In genomic region chr9:130446111-130446861, GRCh38 we compare ENCODE assay signal across 8 cellular contexts. TPM values are rescaled to one million over a fixed set of nuclear protein-coding genes. Genes with fewer than 3 reads are reported as not detected.
DNase-seq lines count a peak whose midpoint lies in the region; ATAC-seq and TF ChIP-seq lines count a peak whose summit lies in the region.

No MANE protein-coding gene starts in this region.

- H3K27me3 Mint-ChIP-seq in naive thymus-derived CD8-positive, alpha-beta T cell, result peaks cover 8 to 70% (median 41%) of the 10 kb centered on the region in 5 donors

- TF ChIP-seq CTCF in RWPE2 (IDR thresholded peaks at IDR 0.05; ENCODE audit: poor library complexity, severe bottlenecking) (no peak), fibroblast of lung (conservative IDR thresholded peaks at IDR 0.05 in 1 of 2, IDR thresholded peaks at IDR 0.05 in 1 of 2; ENCODE audit: low read depth in 1 of 2, low read length in 2 of 2) (no peak)

- peaks cover 23% of the 10 kb centered on the region for H3K4me1 ChIP-seq in RWPE2 (ENCODE audit: insufficient read depth, poor library complexity, severe bottlenecking)
- peaks cover 5% of the 10 kb centered on the region for H3K4me1 ChIP-seq in fibroblast of lung (ENCODE audit: control insufficient read depth, extremely low read depth, insufficient read depth, low read length)

- H3K4me1 Mint-ChIP-seq in naive thymus-derived CD8-positive, alpha-beta T cell, result peaks cover 0 to 2% (median 2%) of the 10 kb centered on the region in 4 donors

- H4K20me1 ChIP-seq in fibroblast of lung (ENCODE audit: control insufficient read depth, extremely low read depth, insufficient read depth, low read length), result no peaks in the 10 kb centered on the region

- H3K9me3 Mint-ChIP-seq in naive thymus-derived CD8-positive, alpha-beta T cell, result peaks cover 0 to 11% (median 9%) of the 10 kb centered on the region in 9 donors

- peak overlapping the region; percentile 32 to 82 (median 64) for H3K4me3 Mint-ChIP-seq in naive thymus-derived CD8-positive, alpha-beta T cell

- no peaks in the 10 kb centered on the region for H3K79me2 ChIP-seq in fibroblast of lung (ENCODE audit: control insufficient read depth, insufficient read depth, low read length)

- H3K36me3 ChIP-seq in RWPE2 (ENCODE audit: low read depth) (no peaks in the 10 kb centered on the region), fibroblast of lung (ENCODE audit: control insufficient read depth, insufficient read depth, low read length) (no peaks in the 10 kb centered on the region)

- no peak overlapping the region for H3K27ac Mint-ChIP-seq in naive thymus-derived CD8-positive, alpha-beta T cell

- H3K9ac ChIP-seq in fibroblast of lung (ENCODE audit: insufficient read depth, low read length), result peak overlapping the region; percentile 23

- H3K4me2 ChIP-seq in fibroblast of lung (ENCODE audit: extremely low read depth, insufficient read depth, low read length), result peak overlapping the region; percentile 87

- DNase-seq in GOT3 (lab: John Stamatoyannopoulos, UW) (peak; percentile 23), RWPE2 (ENCODE audit: low spot score) (no peak), fibroblast of lung (ENCODE audit: low read depth in 2 of 2) (peak; percentile 89 to 95), COLO668 (lab: John Stamatoyannopoulos, UW; ENCODE audit: unreplicated experiment) (no peak)
- DNase-seq in naive thymus-derived CD8-positive, alpha-beta T cell, result no peak
- DNase-seq in activated CD4-positive, CD25-positive, alpha-beta regulatory T cell (lab: John Stamatoyannopoulos, UW), result no peak

- no peaks in the 10 kb centered on the region for H3K9me3 ChIP-seq in RWPE2 (ENCODE audit: severe bottlenecking)
- no peaks in the 10 kb centered on the region for H3K9me3 ChIP-seq in fibroblast of lung (ENCODE audit: control insufficient read depth, insufficient read depth, low read depth, low read length)

- ATAC-seq in RWPE2 (ENCODE audit: low read depth), result peak; percentile 37
- ATAC-seq in naive thymus-derived CD8-positive, alpha-beta T cell, result no peak
- no peak for ATAC-seq in HG02870 (IDR thresholded peaks at IDR 0.05; ENCODE audit: unreplicated experiment)
- ATAC-seq in GM21723 (IDR thresholded peaks at IDR 0.05; ENCODE audit: unreplicated experiment), result no peak

- POLR2A ChIA-PET in naive thymus-derived CD8-positive, alpha-beta T cell (lab: Charles Lee), result no interaction called here

- peak overlapping the region; percentile 41 for H3K4me3 ChIP-seq in RWPE2 (ENCODE audit: severe bottlenecking)
- H3K4me3 ChIP-seq in fibroblast of lung (replicated peaks in 1 of 4; ENCODE audit: control extremely low read depth in 1 of 4, insufficient read depth in 1 of 4, low read depth in 3 of 4, low read length in 4 of 4), result peak overlapping the region in 3 of 4 experiments; percentile 46 to 67 (median 48)

- peak overlapping the region; percentile 57 for H3K27ac ChIP-seq in RWPE2 (ENCODE audit: poor library complexity, severe bottlenecking)
- peak overlapping the region; percentile 61 for H3K27ac ChIP-seq in fibroblast of lung (ENCODE audit: insufficient read depth, low read length)

- H3K27me3 ChIP-seq in RWPE2 (ENCODE audit: insufficient read depth, poor library complexity, severe bottlenecking), result no peaks in the 10 kb centered on the region
- H3K27me3 ChIP-seq in fibroblast of lung (ENCODE audit: control insufficient read depth, insufficient read depth, low read length), result peaks cover 9% of the 10 kb centered on the region

- H2AFZ ChIP-seq in fibroblast of lung (ENCODE audit: low read length), result peak overlapping the region; percentile 23

- peaks cover 0 to 11% (median 8%) of the 10 kb centered on the region in 3 donors for H3K36me3 Mint-ChIP-seq in naive thymus-derived CD8-positive, alpha-beta T cell

RNA-seq across cellular contexts. Expression of gene ASS1, which starts 1.5 kb away (rescaled TPM):
- 223 and 276 TPM in 2 replicates for total RNA-seq in fibroblast of lung
- polyA plus RNA-seq in fibroblast of lung, result 44.7 and 65.0 TPM in 2 replicates
- 37.9 and 47.2 TPM in 2 replicates for polyA plus RNA-seq in fibroblast of lung (2012)
- 43.7 and 54.7 TPM in 2 replicates for polyA minus RNA-seq in fibroblast of lung (ENCODE audit: low replicate concordance)
- total RNA-seq in naive thymus-derived CD8-positive, alpha-beta T cell, result not detected
- not detected for polyA plus RNA-seq in naive thymus-derived CD8-positive, alpha-beta T cell

Comparison
In these comparisons a context has a peak if more than half of its experiments do, and no peak if none do; other contexts are left out.
1. DNase-seq: peak in GOT3 (single experiment) and fibroblast of lung (2 of 2); none in RWPE2 (single experiment), naive thymus-derived CD8-positive, alpha-beta T cell (0 of 10), activated CD4-positive, CD25-positive, alpha-beta regulatory T cell (0 of 4) and COLO668 (single experiment).
2. RNA of gene ASS1, which starts 1.5 kb away (total RNA-seq): 223 to 276 TPM in fibroblast of lung; not detected in naive thymus-derived CD8-positive, alpha-beta T cell; every median in the first group is over 100 times any median in the second.